Comparison of ENCODE assay signal across 5 cellular contexts in the genomic region with DNA sequence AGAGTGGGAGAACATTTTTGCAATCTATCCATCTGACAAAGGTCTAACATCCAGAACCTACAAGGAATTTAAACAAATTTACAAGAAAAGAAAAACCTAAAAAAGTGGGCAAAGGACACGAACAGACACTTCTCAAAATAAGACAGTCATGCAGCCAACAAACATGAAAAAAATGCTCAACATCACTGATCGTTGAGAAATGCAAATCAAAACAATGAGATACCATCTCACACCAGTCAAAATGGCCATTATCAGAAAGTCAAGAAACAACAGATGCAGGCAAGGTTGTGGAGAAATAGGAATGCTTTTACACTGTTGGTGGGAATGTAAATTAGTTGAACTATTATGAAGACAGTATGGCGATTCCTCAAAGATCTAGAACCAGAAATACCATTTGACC. TPM values are rescaled to one million over a fixed set of nuclear protein-coding genes. Genes with fewer than 3 reads are reported as not detected.
"Had no signal": no experiment of that assay in that cellular context is flagged by ENCODE, and none has a peak within 500 bp of the region (broad histone marks: within the 10 kb centered on the region; RNA-seq: fewer than 3 reads in every experiment).

No MANE protein-coding gene starts in this region.

RNA-seq across cellular contexts. Expression of a gene that starts 44.0 kb away (rescaled TPM):
- total RNA-seq: activated B cell treated with CpG ODN at 0.5 μM for 24 hours had no signal

RNA-seq across cellular contexts. Expression of a gene that starts 52.7 kb away (rescaled TPM):
- total RNA-seq: activated B cell treated with CpG ODN at 0.5 μM for 24 hours; activated CD4-positive, alpha-beta memory T cell treated with anti-CD3 and anti-CD28 coated beads for 36 hours; activated naive CD4-positive, alpha-beta T cell treated with anti-CD3 and anti-CD28 coated beads for 36 hours; activated T-helper 1 cell treated with anti-CD3 and anti-CD28 coated beads, Interleukin-12 subunit alpha, Interleukin-12 subunit beta, Interleukin-2, Interleukin-4 antibody, amounts not matched to agents 30 ng/mL and 10 ng/mL and 1 ng/mL, durations not matched to agents 14 hours and 24 hours and 36 hours; T-helper 17 cell had no signal

RNA-seq across cellular contexts. Expression of a gene that starts 52.8 kb away (rescaled TPM):
- total RNA-seq: T-helper 17 cell had no signal
